In genomic region chr1:39272027-39272790, GRCh38 we compare ENCODE assay signal across 9 cellular contexts.
A peak's percentile ranks its signal among the peaks of the same experiment; 100 is the strongest.
DNase-seq lines count a peak whose midpoint lies in the region; ATAC-seq and TF ChIP-seq lines count a peak whose summit lies in the region.
"Had no signal": no experiment of that assay in that cellular context is flagged by ENCODE, and none has a peak within 500 bp of the region (broad histone marks: within the 10 kb centered on the region; RNA-seq: fewer than 3 reads in every experiment).

No MANE protein-coding gene starts in this region.

- intact Hi-C loops in activated naive CD4-positive, alpha-beta T cell treated with anti-CD3 and anti-CD28 coated beads for 36 hours (cut with micrococcal nuclease): no loop called here
- intact Hi-C loops in heart right ventricle (cut with DNase I) (no loop called here), testis (cut with DNase I; ENCODE audit: low total_unique reads) (no loop called here)

- H3K4me1 Mint-ChIP-seq in activated naive CD4-positive, alpha-beta T cell treated with anti-CD3 and anti-CD28 coated beads for 36 hours (ENCODE audit: low read depth): peaks cover 68% of the 10 kb centered on the region

- H3K27ac ChIP-seq in heart right ventricle (peak overlapping the region in 7 of 10 donors; percentile 9 to 53 (median 26)), stomach smooth muscle (ENCODE audit: low read length) (peak overlapping the region; percentile 84), testis (peak overlapping the region in 1 of 2 donors; percentile 52)
- H3K27ac ChIP-seq: lower lobe of right lung had no signal

- CTCF ChIA-PET in activated naive CD4-positive, alpha-beta T cell treated with anti-CD3 and anti-CD28 coated beads for 36 hours (lab: Charles Lee): interaction anchor here (0.9 to 1.8 kb wide), 4 partner anchors 14 to 138 kb away, joined by 3 to 7 read pairs (median 4); no protein-coding TSS in a partner anchor

- DNase-seq in activated naive CD4-positive, alpha-beta T cell treated with anti-CD3 and anti-CD28 coated beads for 36 hours: peak; percentile 28
- DNase-seq in activated naive CD4-positive, alpha-beta T cell treated with anti-CD3 and anti-CD28 coated beads, Interleukin-2, amount 50 U/mL, for 16 hours: no peak
- peak; percentile 86 for DNase-seq in SHP77 treated with DMSO at 0.1 percent for 48 hours (lab: John Stamatoyannopoulos, UW)
- DNase-seq in heart right ventricle: peak in 1 of 2 donors; percentile 25
- DNase-seq in iPS-NIHi11 (ENCODE audit: low spot score): no peak
- no peak for DNase-seq in testis
- DNase-seq: lower lobe of right lung had no signal

- H3K4me3 ChIP-seq in heart right ventricle (no peak overlapping the region), stomach smooth muscle (ENCODE audit: low read length in 2 of 2) (peak overlapping the region; percentile 26 to 61), testis (no peak overlapping the region)
- H3K4me3 ChIP-seq: lower lobe of right lung had no signal

- peak overlapping the region; percentile 1 to 51 for H3K9ac ChIP-seq in stomach smooth muscle (ENCODE audit: low read length in 2 of 2)

- H3K9me3 ChIP-seq in heart right ventricle (no peaks in the 10 kb centered on the region), stomach smooth muscle (ENCODE audit: control insufficient read depth in 2 of 2, low read length in 2 of 2) (no peaks in the 10 kb centered on the region), testis (no peaks in the 10 kb centered on the region)
- H3K9me3 ChIP-seq: lower lobe of right lung had no signal

- 19 to 20% methylated on average over 3 of the region's 3 CpGs for WGBS in heart right ventricle, 2 donors
- 30 to 40% methylated on average over 3 of the region's 3 CpGs for WGBS in testis, 2 donors

- H3K36me3 Mint-ChIP-seq in activated naive CD4-positive, alpha-beta T cell treated with anti-CD3 and anti-CD28 coated beads for 36 hours (ENCODE audit: low read depth): peaks cover 11% of the 10 kb centered on the region

- no peak overlapping the region for H3K27ac Mint-ChIP-seq in activated naive CD4-positive, alpha-beta T cell treated with anti-CD3 and anti-CD28 coated beads for 36 hours

- H3K36me3 ChIP-seq in heart right ventricle (peaks cover 0 to 16% (median 0%) of the 10 kb centered on the region in 9 donors), stomach smooth muscle (ENCODE audit: control insufficient read depth in 2 of 2, insufficient read depth in 2 of 2, low read length in 2 of 2) (no peaks in the 10 kb centered on the region), testis (ENCODE audit: low read depth, missing control alignments) (no peaks in the 10 kb centered on the region)
- H3K36me3 ChIP-seq: lower lobe of right lung had no signal

- peak; percentile 34 for ATAC-seq in HG03060 (IDR thresholded peaks at IDR 0.05; ENCODE audit: low read depth, unreplicated experiment)
- peak in 5 of 8 donors; percentile 4 to 30 (median 19) for ATAC-seq in heart right ventricle

- no peaks in the 10 kb centered on the region for H3K27me3 Mint-ChIP-seq in activated naive CD4-positive, alpha-beta T cell treated with anti-CD3 and anti-CD28 coated beads for 36 hours (ENCODE audit: low read depth)

- no peaks in the 10 kb centered on the region for H3K9me3 Mint-ChIP-seq in activated naive CD4-positive, alpha-beta T cell treated with anti-CD3 and anti-CD28 coated beads for 36 hours

- H3K27me3 ChIP-seq in heart right ventricle (no peaks in the 10 kb centered on the region), stomach smooth muscle (ENCODE audit: control insufficient read depth in 1 of 2, insufficient read depth in 2 of 2, low read length in 2 of 2) (no peaks in the 10 kb centered on the region), testis (no peaks in the 10 kb centered on the region)

- TF ChIP-seq CTCF in heart right ventricle (IDR thresholded peaks at IDR 0.05): no peak
- TF ChIP-seq CTCF in testis (IDR thresholded peaks at IDR 0.05): no peak

- no peak overlapping the region for H3K4me3 Mint-ChIP-seq in activated naive CD4-positive, alpha-beta T cell treated with anti-CD3 and anti-CD28 coated beads for 36 hours

- peaks cover 6 to 80% (median 73%) of the 10 kb centered on the region in 9 donors for H3K4me1 ChIP-seq in heart right ventricle
- H3K4me1 ChIP-seq in stomach smooth muscle (ENCODE audit: control insufficient read depth, insufficient read depth, low read length): peaks cover 47% of the 10 kb centered on the region
- H3K4me1 ChIP-seq in testis: peaks cover 35% of the 10 kb centered on the region

- TF ChIP-seq POLR2A in testis (IDR thresholded peaks at IDR 0.05): no peak

Comparison
In these comparisons a context has a peak if more than half of its experiments do, and no peak if none do; other contexts are left out.
1. DNase-seq: peak in activated naive CD4-positive, alpha-beta T cell treated with anti-CD3 and anti-CD28 coated beads for 36 hours (single experiment) and SHP77 treated with DMSO at 0.1 percent for 48 hours (single experiment); none in activated naive CD4-positive, alpha-beta T cell treated with anti-CD3 and anti-CD28 coated beads, Interleukin-2, amount 50 U/mL, for 16 hours (single experiment), iPS-NIHi11 (single experiment) and testis (single experiment).
2. H3K4me3 ChIP-seq: peak in stomach smooth muscle (2 of 2); none in heart right ventricle (0 of 10) and testis (0 of 2).